ENCODE assay signal across 8 cellular contexts in the genomic region with DNA sequence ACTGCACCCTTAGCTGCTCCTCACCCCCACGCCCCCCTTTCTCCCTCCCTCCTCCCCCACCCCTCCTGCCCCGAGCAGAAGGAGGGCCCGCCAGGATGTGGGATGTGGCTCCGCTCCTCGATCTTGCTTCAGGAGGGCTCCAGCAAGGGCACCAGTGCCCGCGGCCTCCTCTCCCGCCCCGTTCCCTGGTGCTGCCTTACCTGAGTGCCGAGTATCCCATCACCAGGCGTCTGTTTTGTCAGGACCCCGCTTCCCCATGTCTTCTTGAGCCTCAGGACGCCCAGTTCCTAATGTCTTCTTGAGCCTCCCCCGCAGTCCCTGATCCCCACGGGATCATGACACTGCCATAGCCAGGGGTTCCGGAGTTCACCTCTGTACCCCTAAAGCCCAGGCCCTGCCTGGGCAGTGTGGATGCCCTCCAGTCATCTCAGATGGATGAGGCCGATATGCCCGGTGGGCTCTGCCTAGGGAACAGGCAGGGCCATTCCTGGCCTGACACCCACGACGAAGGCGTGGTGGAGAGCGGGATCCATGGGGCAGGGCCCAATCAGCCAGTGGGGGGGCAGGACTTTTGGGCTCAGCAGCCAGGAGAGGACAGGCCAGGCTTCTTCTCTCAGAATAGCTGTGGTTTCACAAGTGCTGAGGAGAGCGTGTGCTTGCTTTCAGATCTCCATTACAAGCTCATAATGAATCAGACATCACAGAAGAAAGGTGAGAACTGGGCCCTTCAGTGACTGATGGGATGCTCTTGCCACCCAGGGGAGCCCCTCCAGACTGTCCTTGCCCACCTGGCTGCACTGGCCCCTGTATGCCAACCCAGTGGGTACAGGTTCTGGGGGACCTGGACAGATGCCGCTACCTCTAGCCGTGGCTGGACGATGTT. TPM values are rescaled to one million over a fixed set of nuclear protein-coding genes. Genes with fewer than 3 reads are reported as not detected.
DNase-seq lines count a peak whose midpoint lies in the region; ATAC-seq, FAIRE-seq and TF ChIP-seq lines count a peak whose summit lies in the region.
"Not testable (repeated sequence)": the region's sequence is repeated elsewhere in the genome, so short reads cannot be mapped to it uniquely, and the experiment has no call there.

No MANE protein-coding gene starts in this region.

- not testable (repeated sequence) for H3K4me1 ChIP-seq in CD8-positive, alpha-beta T cell (ENCODE audit: insufficient read depth, low read length)

- peak; percentile 8 for ATAC-seq in CD8-positive, alpha-beta T cell
- peak; percentile 63 for ATAC-seq in HG02571 (IDR thresholded peaks at IDR 0.05; ENCODE audit: unreplicated experiment)
- ATAC-seq in HG03432 (IDR thresholded peaks at IDR 0.05; ENCODE audit: unreplicated experiment), result peak; percentile 64

- POLR2A ChIA-PET in CD8-positive, alpha-beta T cell (lab: Charles Lee), result not testable (repeated sequence)

- H3K4me1 Mint-ChIP-seq in CD8-positive, alpha-beta T cell (ENCODE audit: low read depth); chondrocyte (ENCODE audit: low read depth): not testable (repeated sequence)
- H3K4me1 Mint-ChIP-seq in T-helper 2 cell treated with Interferon-gamma antibody and Interleukin-4, amounts not matched to agents 5 μg/mL and 100 μg/mL, for 36 hours (ENCODE audit: low read depth), result peaks cover 16% of the 10 kb centered on the region

- not testable (repeated sequence) for H3K36me3 Mint-ChIP-seq in CD8-positive, alpha-beta T cell; T-helper 2 cell treated with Interferon-gamma antibody and Interleukin-4, amounts not matched to agents 5 μg/mL and 100 μg/mL, for 36 hours (ENCODE audit: low read depth); chondrocyte (ENCODE audit: low read depth)

- peak overlapping the region; percentile 71 for H3K4me3 Mint-ChIP-seq in CD8-positive, alpha-beta T cell
- peak overlapping the region; percentile 69 for H3K4me3 Mint-ChIP-seq in T-helper 2 cell treated with Interferon-gamma antibody and Interleukin-4, amounts not matched to agents 5 μg/mL and 100 μg/mL, for 36 hours
- peak overlapping the region; percentile 22 for H3K4me3 Mint-ChIP-seq in chondrocyte (ENCODE audit: unreplicated experiment)

- H3K27ac ChIP-seq in CD8-positive, alpha-beta T cell (ENCODE audit: low read depth, low read length); skin epidermis: not testable (repeated sequence)

- CTCF ChIA-PET in CD8-positive, alpha-beta T cell (lab: Charles Lee), result not testable (repeated sequence)

- DNase-seq in CD8-positive, alpha-beta T cell; GM19239 (ENCODE audit: insufficient read length, low spot score); T-helper 2 cell treated with Interferon-gamma antibody and Interleukin-4, amounts not matched to agents 5 μg/mL and 100 μg/mL, for 36 hours (ENCODE audit: low spot score): not testable (repeated sequence)
- DNase-seq in chondrocyte (ENCODE audit: low spot score) (peak; percentile 72), left kidney (ENCODE audit: low read depth, low spot score) (peak; percentile 69)

- H3K36me3 ChIP-seq in CD8-positive, alpha-beta T cell (ENCODE audit: insufficient read depth, low read length), result not testable (repeated sequence)

- H3K4me3 ChIP-seq in CD8-positive, alpha-beta T cell (ENCODE audit: low read depth, low read length), result not testable (repeated sequence)
- peak overlapping the region in 4 of 7 experiments; percentile 25 to 39 (median 29) for H3K4me3 ChIP-seq in skin epidermis

- not testable (repeated sequence) for H3K27me3 ChIP-seq in CD8-positive, alpha-beta T cell (ENCODE audit: insufficient read depth, low read length)

- TF ChIP-seq CTCF in CD8-positive, alpha-beta T cell (IDR thresholded peaks at IDR 0.05); chondrocyte (IDR thresholded peaks at IDR 0.05): not testable (repeated sequence)

- H3K9me3 ChIP-seq in CD8-positive, alpha-beta T cell (ENCODE audit: low read length), result not testable (repeated sequence)

- intact Hi-C loops in CD8-positive, alpha-beta T cell (cut with DNase I, micrococcal nuclease), result not testable (repeated sequence)

- FAIRE-seq in GM19239 (lab: Jason Lieb, UNC), result peak; percentile 95

- H3K27me3 Mint-ChIP-seq in CD8-positive, alpha-beta T cell (ENCODE audit: low read depth); T-helper 2 cell treated with Interferon-gamma antibody and Interleukin-4, amounts not matched to agents 5 μg/mL and 100 μg/mL, for 36 hours (ENCODE audit: low read depth); chondrocyte (ENCODE audit: low read depth): not testable (repeated sequence)

- not testable (repeated sequence) for H3K9me3 Mint-ChIP-seq in CD8-positive, alpha-beta T cell; T-helper 2 cell treated with Interferon-gamma antibody and Interleukin-4, amounts not matched to agents 5 μg/mL and 100 μg/mL, for 36 hours; chondrocyte (ENCODE audit: low read depth)

- H3K27ac Mint-ChIP-seq in CD8-positive, alpha-beta T cell; T-helper 2 cell treated with Interferon-gamma antibody and Interleukin-4, amounts not matched to agents 5 μg/mL and 100 μg/mL, for 36 hours; chondrocyte (ENCODE audit: unreplicated experiment): not testable (repeated sequence)

RNA-seq across cellular contexts. Expression of a gene that starts 1.5 kb away (rescaled TPM):
- 1 to 10 TPM; 1.3 TPM for total RNA-seq in CD8-positive, alpha-beta T cell
- total RNA-seq in chondrocyte, result 2.4 to 3.0 TPM (median 2.4 TPM) in 3 replicates

RNA-seq across cellular contexts. Expression of a gene that starts 37.0 kb away (rescaled TPM):
- 10 to 100 TPM; 54.7 to 55.5 TPM for total RNA-seq in CD8-positive, alpha-beta T cell
- total RNA-seq in chondrocyte, result 96.5 to 112 TPM (median 109 TPM) in 3 replicates

RNA-seq across cellular contexts. Expression of a gene that starts 53.3 kb away (rescaled TPM):
- not detected for total RNA-seq in CD8-positive, alpha-beta T cell
- total RNA-seq in chondrocyte, result not detected in 3 replicates

Comparison
In these comparisons a context has a peak if more than half of its experiments do, and no peak if none do; other contexts are left out.
1. ATAC-seq: peak in every context shown above with its lines; median percentile 64 in HG03432; 63 in HG02571; 8 in CD8-positive, alpha-beta T cell.